Comparison of ENCODE assay signal across 8 cellular contexts in the genomic region with DNA sequence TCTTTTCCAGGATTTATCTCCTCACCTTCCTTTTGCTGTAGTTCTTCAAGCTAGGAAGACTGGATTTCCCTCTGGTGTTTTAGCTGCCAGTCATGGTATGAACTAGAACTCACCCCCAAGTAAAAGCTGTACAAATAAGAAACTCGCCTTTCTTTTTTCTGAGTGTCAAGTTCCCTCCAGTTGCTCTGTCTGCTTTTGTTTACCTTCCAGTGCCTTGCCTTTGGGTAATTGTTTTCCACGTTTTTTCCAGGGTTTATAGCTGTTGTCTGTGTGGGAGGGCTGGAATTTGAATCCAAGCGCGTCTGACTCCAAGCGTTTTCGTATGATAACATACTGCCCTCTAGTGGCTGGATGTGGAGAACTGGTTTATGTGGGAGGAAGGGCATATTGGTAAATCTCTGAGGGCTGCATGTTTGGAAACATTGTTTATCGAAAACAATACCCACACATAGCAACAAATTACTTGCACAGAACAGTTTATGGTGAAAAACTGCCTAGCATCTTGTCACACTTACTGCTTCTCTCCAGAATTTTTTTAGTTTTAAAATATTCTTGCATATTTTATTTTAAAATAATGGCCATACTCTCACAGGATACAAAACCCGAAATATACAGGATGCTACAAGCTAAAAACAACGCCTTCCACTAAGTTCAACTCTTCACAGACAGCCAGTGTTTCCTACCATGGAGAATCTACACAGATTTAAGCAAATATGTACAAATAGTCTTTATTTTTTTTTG. TPM values are rescaled to one million over a fixed set of nuclear protein-coding genes. Genes with fewer than 3 reads are reported as not detected.
DNase-seq lines count a peak whose midpoint lies in the region; ATAC-seq and TF ChIP-seq lines count a peak whose summit lies in the region.

No MANE protein-coding gene starts in this region.

- H2BK5ac ChIP-seq in neuronal stem cell (ENCODE audit: low read length): no peak overlapping the region

- no peaks in the 10 kb centered on the region for H3K9me3 ChIP-seq in Karpas-422 (ENCODE audit: low read length)
- no peaks in the 10 kb centered on the region for H3K9me3 ChIP-seq in PC-9 (ENCODE audit: insufficient read depth, low read depth)
- no peaks in the 10 kb centered on the region for H3K9me3 ChIP-seq in neuronal stem cell (replicated peaks in 1 of 2; ENCODE audit: control insufficient read depth in 2 of 2, insufficient read depth in 1 of 2, low read depth in 1 of 2, low read length in 2 of 2)

- H3K79me1 ChIP-seq in neuronal stem cell (ENCODE audit: low read depth, low read length): peaks cover 2% of the 10 kb centered on the region

- peak overlapping the region; percentile 49 for H3K27ac Mint-ChIP-seq in activated T-helper 2 cell treated with anti-CD3 and anti-CD28 coated beads, Interferon-gamma antibody, Interleukin-2, Interleukin-4, amounts not matched to agents 10 μg/mL and 5 μg/mL and 100 μg/mL, durations not matched to agents 14 hours and 24 hours and 36 hours

- H3K27ac ChIP-seq in Karpas-422 (ENCODE audit: low read length) (no peak overlapping the region), PC-9 (no peak overlapping the region), neuronal stem cell (replicated peaks; ENCODE audit: low read length) (no peak overlapping the region)

- ATAC-seq in GM19397 (IDR thresholded peaks at IDR 0.05; ENCODE audit: unreplicated experiment) (no peak), HG03139 (IDR thresholded peaks at IDR 0.05; ENCODE audit: unreplicated experiment) (no peak)

- no peaks in the 10 kb centered on the region for H3K9me3 Mint-ChIP-seq in activated T-helper 2 cell treated with anti-CD3 and anti-CD28 coated beads, Interferon-gamma antibody, Interleukin-2, Interleukin-4, amounts not matched to agents 10 μg/mL and 5 μg/mL and 100 μg/mL, durations not matched to agents 14 hours and 24 hours and 36 hours

- no TSS peak for BruUV-seq in PC-9 (replicated peaks; lab: Mats Ljungman, UMichigan)

- peaks cover 22% of the 10 kb centered on the region; the same call in 1 of the 2 replicates for H3F3A ChIP-seq in PC-9 (ENCODE audit: insufficient read depth, low read depth)

- no peak overlapping the region for H3K4me3 ChIP-seq in Karpas-422 (ENCODE audit: low read length)
- peak overlapping the region; percentile 32; the same call in 1 of the 2 replicates for H3K4me3 ChIP-seq in PC-9
- no peak overlapping the region for H3K4me3 ChIP-seq in fibroblast of villous mesenchyme (ENCODE audit: low read depth, low read length)
- no peak overlapping the region for H3K4me3 ChIP-seq in neuronal stem cell (ENCODE audit: low read length in 2 of 2)

- H3K18ac ChIP-seq in neuronal stem cell (ENCODE audit: low read length): no peak overlapping the region

- H4K91ac ChIP-seq in neuronal stem cell (ENCODE audit: low read depth, low read length, poor library complexity): no peak overlapping the region

- H3K9me2 ChIP-seq in Karpas-422 (replicated peaks; ENCODE audit: insufficient read depth, low read length) (no peaks in the 10 kb centered on the region), PC-9 (ENCODE audit: insufficient read depth) (no peaks in the 10 kb centered on the region)

- peak overlapping the region; percentile 54 for H3K4me2 ChIP-seq in Karpas-422 (ENCODE audit: low read depth, low read length, poor library complexity, severe bottlenecking)
- H3K4me2 ChIP-seq in PC-9: peak overlapping the region; percentile 65
- no peak overlapping the region for H3K4me2 ChIP-seq in neuronal stem cell (ENCODE audit: insufficient read depth, low read length, poor library complexity, severe bottlenecking)

- peaks cover 6% of the 10 kb centered on the region for H3K36me3 Mint-ChIP-seq in activated T-helper 2 cell treated with anti-CD3 and anti-CD28 coated beads, Interferon-gamma antibody, Interleukin-2, Interleukin-4, amounts not matched to agents 10 μg/mL and 5 μg/mL and 100 μg/mL, durations not matched to agents 14 hours and 24 hours and 36 hours (ENCODE audit: low read depth)

- H2AFZ ChIP-seq in Karpas-422 (ENCODE audit: low read length) (peak overlapping the region; percentile 69), PC-9 (no peak overlapping the region), neuronal stem cell (ENCODE audit: low read length) (peak overlapping the region; percentile 41)

- CTCF ChIA-PET in PC-9 (lab: Charles Lee): interaction anchor here (0.6 to 1.2 kb wide), 4 partner anchors 14 to 155 kb away, joined by 4 to 11 read pairs (median 8); no protein-coding TSS in a partner anchor

- no peak overlapping the region for H3K4ac ChIP-seq in neuronal stem cell (ENCODE audit: low read length)

- intact Hi-C loops in PC-9 (cut with micrococcal nuclease; ENCODE audit: unreplicated experiment): loop anchor here (1.0 to 2.0 kb wide), 3 partner anchors 40 to 321 kb away; no protein-coding TSS in a partner anchor
- intact Hi-C loops in activated T-helper 2 cell treated with anti-CD3 and anti-CD28 coated beads, Interferon-gamma antibody, Interleukin-2, Interleukin-4, amounts not matched to agents 10 μg/mL and 5 μg/mL and 100 μg/mL, durations not matched to agents 14 hours and 24 hours and 36 hours (cut with micrococcal nuclease): loop anchor here (1.0 kb wide), 2 partner anchors 23 to 41 kb away; no protein-coding TSS in a partner anchor

- POLR2A ChIA-PET in PC-9 (lab: Charles Lee; ENCODE audit: unreplicated experiment): interaction anchor here (0.6 to 0.7 kb wide), 6 partner anchors 13 to 273 kb away, joined by 3 to 11 read pairs (median 7); a partner anchor contains a TSS

- peak; percentile 94 for TF ChIP-seq CTCF in PC-9 (conservative IDR thresholded peaks at IDR 0.05)
- peak; percentile 88 for TF ChIP-seq CTCF in fibroblast of villous mesenchyme (IDR thresholded peaks at IDR 0.05; ENCODE audit: insufficient read depth, low read depth, low read length)

- H3K9ac ChIP-seq in Karpas-422 (ENCODE audit: low read length) (no peak overlapping the region), neuronal stem cell (ENCODE audit: low read depth, low read length, poor library complexity) (no peak overlapping the region)

- no peak overlapping the region for H3K23ac ChIP-seq in neuronal stem cell (ENCODE audit: low read depth, low read length, poor library complexity)

- no peak overlapping the region for H2BK12ac ChIP-seq in neuronal stem cell (ENCODE audit: low read length)

- no peak overlapping the region for H3K14ac ChIP-seq in neuronal stem cell (ENCODE audit: low read length)

- H4K8ac ChIP-seq in neuronal stem cell (ENCODE audit: low read depth, low read length): no peak overlapping the region

- H2AK5ac ChIP-seq in neuronal stem cell (ENCODE audit: low read depth, low read length): no peak overlapping the region

- DNase-seq in EH (ENCODE audit: low read depth) (peak; percentile 90), Karpas-422 (peak; percentile 94), PC-9 (peak; percentile 67 to 86), fibroblast of villous mesenchyme (ENCODE audit: low read depth) (peak; percentile 96), neuronal stem cell (ENCODE audit: low spot score) (peak; percentile 93)
- peak; percentile 60 for DNase-seq in activated T-helper 2 cell treated with anti-CD3 and anti-CD28 coated beads, Interferon-gamma antibody, Interleukin-2, Interleukin-4, amounts not matched to agents 10 μg/mL and 5 μg/mL and 100 μg/mL, durations not matched to agents 14 hours and 24 hours and 36 hours (ENCODE audit: low spot score)

- WGBS in neuronal stem cell (ENCODE audit: extremely low coverage in 2 of 2, insufficient read length in 2 of 2, insufficient replicate concordance in 1 of 2), 2 donors: no CpG with 5 or more reads among the region's 9 CpGs

- peak overlapping the region; percentile 41 for H3K4me3 Mint-ChIP-seq in activated T-helper 2 cell treated with anti-CD3 and anti-CD28 coated beads, Interferon-gamma antibody, Interleukin-2, Interleukin-4, amounts not matched to agents 10 μg/mL and 5 μg/mL and 100 μg/mL, durations not matched to agents 14 hours and 24 hours and 36 hours (ENCODE audit: low read depth)

- H3K27me3 Mint-ChIP-seq in activated T-helper 2 cell treated with anti-CD3 and anti-CD28 coated beads, Interferon-gamma antibody, Interleukin-2, Interleukin-4, amounts not matched to agents 10 μg/mL and 5 μg/mL and 100 μg/mL, durations not matched to agents 14 hours and 24 hours and 36 hours (ENCODE audit: low read depth): no peaks in the 10 kb centered on the region

- H3K79me2 ChIP-seq in Karpas-422 (ENCODE audit: low read length): no peaks in the 10 kb centered on the region
- H3K79me2 ChIP-seq in PC-9 (ENCODE audit: low read depth): no peaks in the 10 kb centered on the region

- no peak overlapping the region for H2BK120ac ChIP-seq in neuronal stem cell (ENCODE audit: low read depth, low read length)

- no peaks in the 10 kb centered on the region for H4K20me1 ChIP-seq in Karpas-422 (ENCODE audit: insufficient read depth, low read depth, low read length)
- no peaks in the 10 kb centered on the region for H4K20me1 ChIP-seq in PC-9 (ENCODE audit: insufficient read depth)

- H3K4me1 Mint-ChIP-seq in activated T-helper 2 cell treated with anti-CD3 and anti-CD28 coated beads, Interferon-gamma antibody, Interleukin-2, Interleukin-4, amounts not matched to agents 10 μg/mL and 5 μg/mL and 100 μg/mL, durations not matched to agents 14 hours and 24 hours and 36 hours (ENCODE audit: low read depth): peaks cover 23% of the 10 kb centered on the region

- no peak overlapping the region for H2BK15ac ChIP-seq in neuronal stem cell (ENCODE audit: low read length)

- H3K4me1 ChIP-seq in Karpas-422 (ENCODE audit: low read length) (peaks cover 3% of the 10 kb centered on the region), PC-9 (replicated peaks; ENCODE audit: insufficient read depth) (peaks cover 11% of the 10 kb centered on the region), neuronal stem cell (ENCODE audit: control insufficient read depth in 2 of 2, insufficient read depth in 1 of 2, low read depth in 1 of 2, low read length in 2 of 2) (peaks cover 0 to 4% of the 10 kb centered on the region in 2 donors)

- H3K27me3 ChIP-seq in Karpas-422 (ENCODE audit: low read length) (no peaks in the 10 kb centered on the region), PC-9 (ENCODE audit: insufficient read depth, low read depth) (0 out of 2 replicates have a peak, but pooled peaks cover 5% of the 10 kb centered on the region), neuronal stem cell (ENCODE audit: control insufficient read depth in 3 of 3, insufficient read depth in 3 of 3, low read depth in 1 of 3, low read length in 3 of 3) (no peaks in the 10 kb centered on the region)

- H3K36me3 ChIP-seq in Karpas-422 (ENCODE audit: insufficient read depth, low read length): no peaks in the 10 kb centered on the region
- H3K36me3 ChIP-seq in PC-9 (ENCODE audit: low read depth): no peaks in the 10 kb centered on the region
- H3K36me3 ChIP-seq in neuronal stem cell (replicated peaks in 1 of 2; ENCODE audit: control insufficient read depth in 2 of 2, insufficient read depth in 2 of 2, low read length in 2 of 2): peaks cover 0 to 9% of the 10 kb centered on the region in 2 donors

RNA-seq across cellular contexts. Expression of a gene that starts 19.2 kb away (rescaled TPM):
- total RNA-seq in Karpas-422 (2014; rRNA removed; shearing (Covaris generic); ENCODE audit: low replicate concordance): 0.22 TPM in 1 of 2 replicates, not detected in the other
- 0.75 and 0.96 TPM in 2 replicates for total RNA-seq in PC-9 (2021)
- 3.2 and 3.8 TPM in 2 replicates for total RNA-seq in activated T-helper 2 cell treated with anti-CD3 and anti-CD28 coated beads, Interferon-gamma antibody, Interleukin-2, Interleukin-4, amounts not matched to agents 10 μg/mL and 5 μg/mL and 100 μg/mL, durations not matched to agents 14 hours and 24 hours and 36 hours
- total RNA-seq in fibroblast of villous mesenchyme: 115 and 162 TPM in 2 replicates
- 6.8 TPM for polyA plus RNA-seq in neuronal stem cell (2013, experiment 1 of 2)
- polyA plus RNA-seq in neuronal stem cell (2013, experiment 2 of 2): 7.0 TPM

RNA-seq across cellular contexts. Expression of a gene that starts 33.4 kb away (rescaled TPM):
- total RNA-seq in Karpas-422 (2014; rRNA removed; shearing (Covaris generic); ENCODE audit: low replicate concordance): 68.5 and 136 TPM in 2 replicates
- 63.6 and 71.3 TPM in 2 replicates for total RNA-seq in PC-9 (2021)
- total RNA-seq in activated T-helper 2 cell treated with anti-CD3 and anti-CD28 coated beads, Interferon-gamma antibody, Interleukin-2, Interleukin-4, amounts not matched to agents 10 μg/mL and 5 μg/mL and 100 μg/mL, durations not matched to agents 14 hours and 24 hours and 36 hours: 64.8 and 67.1 TPM in 2 replicates
- 76.9 and 101 TPM in 2 replicates for total RNA-seq in fibroblast of villous mesenchyme
- polyA plus RNA-seq in neuronal stem cell (2013, experiment 1 of 2): 44.8 TPM
- 45.0 TPM for polyA plus RNA-seq in neuronal stem cell (2013, experiment 2 of 2)

RNA-seq across cellular contexts. Expression of a gene that starts 34.1 kb away (rescaled TPM):
- 1.3 and 3.8 TPM in 2 replicates for total RNA-seq in Karpas-422 (2014; rRNA removed; shearing (Covaris generic); ENCODE audit: low replicate concordance)
- total RNA-seq in PC-9 (2021) (16.2 TPM in 2 replicates), fibroblast of villous mesenchyme (0.32 and 0.43 TPM in 2 replicates)
- total RNA-seq in activated T-helper 2 cell treated with anti-CD3 and anti-CD28 coated beads, Interferon-gamma antibody, Interleukin-2, Interleukin-4, amounts not matched to agents 10 μg/mL and 5 μg/mL and 100 μg/mL, durations not matched to agents 14 hours and 24 hours and 36 hours: 0.83 and 0.84 TPM in 2 replicates
- polyA plus RNA-seq in neuronal stem cell (2013, experiment 1 of 2): 0.73 TPM
- polyA plus RNA-seq in neuronal stem cell (2013, experiment 2 of 2): 1.00 TPM

RNA-seq across cellular contexts. Expression of a gene that starts 34.5 kb away (rescaled TPM):
- total RNA-seq in Karpas-422 (2014; rRNA removed; shearing (Covaris generic); ENCODE audit: low replicate concordance): 1.8 and 3.5 TPM in 2 replicates
- total RNA-seq in PC-9 (2021): 4.8 and 6.7 TPM in 2 replicates
- 1.8 and 2.2 TPM in 2 replicates for total RNA-seq in activated T-helper 2 cell treated with anti-CD3 and anti-CD28 coated beads, Interferon-gamma antibody, Interleukin-2, Interleukin-4, amounts not matched to agents 10 μg/mL and 5 μg/mL and 100 μg/mL, durations not matched to agents 14 hours and 24 hours and 36 hours
- 39.7 and 44.8 TPM in 2 replicates for total RNA-seq in fibroblast of villous mesenchyme
- polyA plus RNA-seq in neuronal stem cell (2013, experiment 1 of 2): 32.8 TPM
- 29.3 TPM for polyA plus RNA-seq in neuronal stem cell (2013, experiment 2 of 2)

RNA-seq across cellular contexts. Expression of a gene that starts 44.0 kb away (rescaled TPM):
- total RNA-seq in Karpas-422 (2014; rRNA removed; shearing (Covaris generic); ENCODE audit: low replicate concordance): 8.7 and 12.8 TPM in 2 replicates
- total RNA-seq in PC-9 (2021) (40.4 and 41.3 TPM in 2 replicates), fibroblast of villous mesenchyme (3.0 and 3.9 TPM in 2 replicates)
- 34.2 and 34.6 TPM in 2 replicates for total RNA-seq in activated T-helper 2 cell treated with anti-CD3 and anti-CD28 coated beads, Interferon-gamma antibody, Interleukin-2, Interleukin-4, amounts not matched to agents 10 μg/mL and 5 μg/mL and 100 μg/mL, durations not matched to agents 14 hours and 24 hours and 36 hours
- polyA plus RNA-seq in neuronal stem cell (2013, experiment 1 of 2): 16.0 TPM
- polyA plus RNA-seq in neuronal stem cell (2013, experiment 2 of 2): 16.2 TPM

Comparison
In these comparisons a context has a peak if more than half of its experiments do, and no peak if none do; other contexts are left out.
1. RNA of a gene that starts 19.2 kb away (total RNA-seq): 115 to 162 TPM in fibroblast of villous mesenchyme; 3.2 to 3.8 TPM in activated T-helper 2 cell treated with anti-CD3 and anti-CD28 coated beads, Interferon-gamma antibody, Interleukin-2, Interleukin-4, amounts not matched to agents 10 μg/mL and 5 μg/mL and 100 μg/mL, durations not matched to agents 14 hours and 24 hours and 36 hours, 0.75 to 0.96 TPM in PC-9 and 0.22 TPM in Karpas-422; every median in the first group is over 10 times any median in the second.
2. Peak in every context shown above with its lines, with median percentiles within 50 percentile points of each other: DNase-seq.